In the genomic region with DNA sequence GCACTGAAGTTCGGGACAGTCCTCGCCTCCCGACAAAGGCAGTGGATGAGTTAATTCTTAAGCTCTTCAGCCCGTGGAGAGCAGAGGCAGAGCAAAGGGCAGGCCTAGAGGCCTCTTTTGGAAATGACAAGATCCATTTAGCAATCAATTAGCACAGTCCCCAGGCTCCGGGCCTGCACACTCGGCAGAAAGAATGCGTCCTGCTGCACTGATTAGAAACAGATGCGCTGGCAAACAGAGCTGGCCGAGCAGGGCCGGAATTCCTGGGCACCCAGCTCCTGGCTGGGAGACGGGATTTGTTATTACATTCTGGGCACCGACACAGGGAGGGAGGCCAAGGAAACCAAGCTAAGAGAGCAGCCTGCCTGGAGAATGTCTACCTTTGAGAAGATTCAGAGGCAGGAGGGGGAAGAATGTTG, we compare ENCODE assay signal across 9 cellular contexts.
DNase-seq lines count a peak whose midpoint lies in the region; ATAC-seq, FAIRE-seq and TF ChIP-seq lines count a peak whose summit lies in the region.
"Had no signal": no experiment of that assay in that cellular context is flagged by ENCODE, and none has a peak within 500 bp of the region (broad histone marks: within the 10 kb centered on the region; RNA-seq: fewer than 3 reads in every experiment).

No MANE protein-coding gene starts in this region.

- H3K4me1 ChIP-seq in right lobe of liver (peaks cover 0 to 6% (median 0%) of the 10 kb centered on the region in 4 donors), suprapubic skin (peaks cover 25% of the 10 kb centered on the region)

- DNase-seq in HuH-7.5 (ENCODE audit: low spot score) (peak; percentile 55), dorsolateral prefrontal cortex (peak in 7 of 10 donors; percentile 17 to 93 (median 61)), right lobe of liver (peak; percentile 56 to 79 (median 69)), suprapubic skin (ENCODE audit: low spot score in 2 of 2) (peak; percentile 90 to 94), D721Med (ENCODE audit: insufficient read length, low spot score) (no peak), NCI-H1417 treated with DMSO at 0.1 percent for 48 hours (lab: John Stamatoyannopoulos, UW) (no peak)
- DNase-seq: NCI-H1048 had no signal

- H3K9me3 ChIP-seq in right lobe of liver (no peaks in the 10 kb centered on the region), suprapubic skin (no peaks in the 10 kb centered on the region)

- intact Hi-C loops in dorsolateral prefrontal cortex (cut with DNase I) (no loop called here), right lobe of liver (cut with DNase I) (no loop called here)

- no peak for TF ChIP-seq POLR2A in right lobe of liver (IDR thresholded peaks at IDR 0.05)
- no peak for TF ChIP-seq POLR2A in suprapubic skin (IDR thresholded peaks at IDR 0.05)

- H3K36me3 ChIP-seq in right lobe of liver, result no peaks in the 10 kb centered on the region
- no peaks in the 10 kb centered on the region for H3K36me3 ChIP-seq in suprapubic skin

- H3K4me3 ChIP-seq in dorsolateral prefrontal cortex, result no peak overlapping the region
- no peak overlapping the region for H3K4me3 ChIP-seq in right lobe of liver
- no peak overlapping the region for H3K4me3 ChIP-seq in suprapubic skin

- peaks cover 0 to 3% (median 0%) of the 10 kb centered on the region in 45 donors for H3K27me3 ChIP-seq in dorsolateral prefrontal cortex
- H3K27me3 ChIP-seq in right lobe of liver, result no peaks in the 10 kb centered on the region
- H3K27me3 ChIP-seq in suprapubic skin, result no peaks in the 10 kb centered on the region

- H3K27ac ChIP-seq in dorsolateral prefrontal cortex, result peak overlapping the region in 13 of 59 donors; percentile 11 to 58 (median 27)
- no peak overlapping the region for H3K27ac ChIP-seq in right lobe of liver
- H3K27ac ChIP-seq in suprapubic skin, result peak overlapping the region; percentile 0

- no peak for TF ChIP-seq EP300 in suprapubic skin (IDR thresholded peaks at IDR 0.05)

- 18% methylated on average over 12 of the region's 12 CpGs for WGBS in right lobe of liver (ENCODE audit: insufficient coverage, low coverage, low lambda C conversion rate, missing lambda C conversion rate)
- WGBS in suprapubic skin, result 25% methylated on average over 12 of the region's 12 CpGs

- TF ChIP-seq CTCF in dorsolateral prefrontal cortex (IDR thresholded peaks at IDR 0.05 in 54 of 56, conservative IDR thresholded peaks at IDR 0.05 in 2 of 56; ENCODE audit: low read depth in 1 of 56, partially characterized antibody in 56 of 56) (no peak), right lobe of liver (IDR thresholded peaks at IDR 0.05) (peak in 3 of 4 donors; percentile 6 to 29 (median 9)), suprapubic skin (IDR thresholded peaks at IDR 0.05) (peak; percentile 13 to 34), D721Med (IDR thresholded peaks at IDR 0.05; ENCODE audit: insufficient read depth, missing control alignments) (no peak)

- no peak for FAIRE-seq in D721Med (lab: Jason Lieb, UNC)

- peak; percentile 63 to 93 (median 86) for ATAC-seq in right lobe of liver
- ATAC-seq in GM19351 (IDR thresholded peaks at IDR 0.05; ENCODE audit: unreplicated experiment), result no peak
- no peak for ATAC-seq in HG03095 (IDR thresholded peaks at IDR 0.05; ENCODE audit: unreplicated experiment)

Comparison
In these comparisons a context has a peak if more than half of its experiments do, and no peak if none do; other contexts are left out.
1. DNase-seq: peak in HuH-7.5 (single experiment), dorsolateral prefrontal cortex (7 of 10), right lobe of liver (3 of 3) and suprapubic skin (2 of 2); none in D721Med (single experiment) and NCI-H1417 treated with DMSO at 0.1 percent for 48 hours (single experiment).
2. CTCF ChIP-seq: peak in right lobe of liver (3 of 4) and suprapubic skin (2 of 2); none in dorsolateral prefrontal cortex (0 of 56) and D721Med (single experiment).
3. ATAC-seq: peak in right lobe of liver (4 of 4); none in GM19351 (single experiment) and HG03095 (single experiment).